17 cellular contexts compared by ENCODE assay signal in genomic region chrX:49075347-49075746, GRCh38. TPM values are rescaled to one million over a fixed set of nuclear protein-coding genes. Genes with fewer than 3 reads are reported as not detected.
DNase-seq lines count a peak whose midpoint lies in the region; ATAC-seq and TF ChIP-seq lines count a peak whose summit lies in the region.
"Had no signal": no experiment of that assay in that cellular context is flagged by ENCODE, and none has a peak within 500 bp of the region (broad histone marks: within the 10 kb centered on the region; RNA-seq: fewer than 3 reads in every experiment).

No MANE protein-coding gene starts in this region.

- TF ChIP-seq CTCF in SK-N-SH (IDR thresholded peaks at IDR 0.05) (peak; percentile 15; the same call in 1 of the 2 replicates), RWPE1 (conservative IDR thresholded peaks at IDR 0.05; ENCODE audit: low read depth) (no peak), endodermal cell (conservative IDR thresholded peaks at IDR 0.05) (peak; percentile 54), GM10248 (IDR thresholded peaks at IDR 0.05; ENCODE audit: control extremely low read depth, extremely low read depth, low read depth, missing control alignments) (no peak)

- ATAC-seq in SK-N-SH treated with all-trans-retinoic acid at 6 μM for 48 hours, result no peak
- ATAC-seq in activated naive CD8-positive, alpha-beta T cell treated with anti-CD3 and anti-CD28 coated beads, Interleukin-2, amount 50 U/mL, for 24 hours, result no peak
- ATAC-seq: Right ventricle myocardium inferior had no signal

- no peak overlapping the region for H3K9ac ChIP-seq in SK-N-SH
- no peak overlapping the region for H3K9ac ChIP-seq in endodermal cell (ENCODE audit: extremely low read depth, low read length, poor library complexity, severe bottlenecking)

- H3K36me3 ChIP-seq in SK-N-SH (replicated peaks in 1 of 2; ENCODE audit: control insufficient read depth in 1 of 2, insufficient read depth in 2 of 2, low read length in 1 of 2) (peaks cover 0 to 3% of the 10 kb centered on the region in 2 experiments), endodermal cell (ENCODE audit: control insufficient read depth, insufficient read depth, low read length) (no peaks in the 10 kb centered on the region)

- H3K79me2 ChIP-seq in SK-N-SH (ENCODE audit: insufficient read depth), result peaks cover 28% of the 10 kb centered on the region

- TF ChIP-seq EP300 in SK-N-SH (IDR thresholded peaks at IDR 0.05; ENCODE audit: borderline replicate concordance in 1 of 2, low read depth in 1 of 2, low read length in 1 of 2), result no peak

- H3F3A ChIP-seq in SK-N-SH (replicated peaks; ENCODE audit: insufficient read depth), result no peaks in the 10 kb centered on the region

- H3K9me2 ChIP-seq in SK-N-SH, result no peaks in the 10 kb centered on the region

- DNase-seq in SK-N-SH, result no peak
- DNase-seq in RWPE1 (ENCODE audit: low spot score), result no peak
- no peak for DNase-seq in endodermal cell
- DNase-seq in GM10248 (ENCODE audit: extremely low spot score), result no peak
- no peak for DNase-seq in activated naive CD8-positive, alpha-beta T cell treated with anti-CD3 and anti-CD28 coated beads, Interleukin-2, amount 50 U/mL, for 24 hours
- no peak for DNase-seq in NCI-H748 treated with DMSO at 0.1 percent for 48 hours (lab: John Stamatoyannopoulos, UW)
- no peak for DNase-seq in SIG-M5 treated with dmso at 0.1 percent for 504 hours (lab: John Stamatoyannopoulos, UW; ENCODE audit: unreplicated experiment)
- DNase-seq: Calu3, HCEC 1CT, IMR-90, NCI-H1436 treated with DMSO at 0.1 percent for 48 hours, NCI-H226, NCI-H526 had no signal

- peaks cover 63% of the 10 kb centered on the region for H3K9me3 Mint-ChIP-seq in endodermal cell
- no peaks in the 10 kb centered on the region for H3K9me3 Mint-ChIP-seq in activated naive CD8-positive, alpha-beta T cell treated with anti-CD3 and anti-CD28 coated beads, Interleukin-2, amount 50 U/mL, for 24 hours

- WGBS in SK-N-SH (ENCODE audit: low lambda C conversion rate), result 80% methylated on average over 10 of the region's 13 CpGs
- 96 to 100% methylated on average over 3 to 10 of the region's 13 CpGs for WGBS in endodermal cell (ENCODE audit: insufficient coverage in 1 of 2, insufficient read length in 1 of 2), 2 experiments

- H2AFZ ChIP-seq in SK-N-SH (ENCODE audit: low read depth), result no peak overlapping the region

- no peaks in the 10 kb centered on the region for H3K27me3 Mint-ChIP-seq in endodermal cell (ENCODE audit: insufficient read depth)
- no peaks in the 10 kb centered on the region for H3K27me3 Mint-ChIP-seq in activated naive CD8-positive, alpha-beta T cell treated with anti-CD3 and anti-CD28 coated beads, Interleukin-2, amount 50 U/mL, for 24 hours

- H3K27ac ChIP-seq in SK-N-SH (ENCODE audit: low read depth in 2 of 2, low read length in 1 of 2), result no peak overlapping the region
- H3K27ac ChIP-seq in RWPE1, result 0 out of 2 replicates have a peak overlapping the region, but pooled peaks have one; percentile 6
- H3K27ac ChIP-seq in endodermal cell (ENCODE audit: low read depth, low read length), result no peak overlapping the region

- 0 out of 2 replicates have a peak, but pooled peaks cover 5% of the 10 kb centered on the region for H4K20me1 ChIP-seq in SK-N-SH (ENCODE audit: insufficient read depth)

- H3K27me3 ChIP-seq in SK-N-SH (ENCODE audit: insufficient read depth) (no peaks in the 10 kb centered on the region), endodermal cell (ENCODE audit: control insufficient read depth, insufficient read depth, low read length, poor library complexity, severe bottlenecking) (no peaks in the 10 kb centered on the region)

- H3K4me3 Mint-ChIP-seq in endodermal cell, result no peak overlapping the region
- no peak overlapping the region for H3K4me3 Mint-ChIP-seq in activated naive CD8-positive, alpha-beta T cell treated with anti-CD3 and anti-CD28 coated beads, Interleukin-2, amount 50 U/mL, for 24 hours

- no peak overlapping the region for H3K4me2 ChIP-seq in SK-N-SH

- H3K36me3 Mint-ChIP-seq in endodermal cell (ENCODE audit: low read depth), result peaks cover 2% of the 10 kb centered on the region
- H3K36me3 Mint-ChIP-seq in activated naive CD8-positive, alpha-beta T cell treated with anti-CD3 and anti-CD28 coated beads, Interleukin-2, amount 50 U/mL, for 24 hours (ENCODE audit: low read depth), result peaks cover 4% of the 10 kb centered on the region

- peaks cover 9% of the 10 kb centered on the region for H3K4me1 Mint-ChIP-seq in endodermal cell
- peaks cover 26% of the 10 kb centered on the region for H3K4me1 Mint-ChIP-seq in activated naive CD8-positive, alpha-beta T cell treated with anti-CD3 and anti-CD28 coated beads, Interleukin-2, amount 50 U/mL, for 24 hours

- H3K4me1 ChIP-seq in SK-N-SH (ENCODE audit: control insufficient read depth in 1 of 2, insufficient read depth in 2 of 2, low read depth in 1 of 2, low read length in 1 of 2) (peaks cover 0 to 13% of the 10 kb centered on the region in 2 experiments; a peak in 1 of 4 replicates), endodermal cell (ENCODE audit: control insufficient read depth, insufficient read depth, low read length) (no peaks in the 10 kb centered on the region)

- H3K4me3 ChIP-seq in SK-N-SH (ENCODE audit: low read depth in 2 of 2, low read length in 1 of 2) (no peak overlapping the region), endodermal cell (ENCODE audit: low read length) (no peak overlapping the region)

- H3K27ac Mint-ChIP-seq in endodermal cell, result no peak overlapping the region
- no peak overlapping the region for H3K27ac Mint-ChIP-seq in activated naive CD8-positive, alpha-beta T cell treated with anti-CD3 and anti-CD28 coated beads, Interleukin-2, amount 50 U/mL, for 24 hours

- CTCF ChIA-PET in SK-N-SH (lab: Yijun Ruan, JAX) (no interaction called here), RWPE1 (lab: Yijun Ruan, JAX) (no interaction called here), GM10248 (lab: Yijun Ruan, JAX) (no interaction called here)

- no peaks in the 10 kb centered on the region for H3K9me3 ChIP-seq in SK-N-SH
- H3K9me3 ChIP-seq in endodermal cell (ENCODE audit: control insufficient read depth, low read length), result no peaks in the 10 kb centered on the region

- POLR2A ChIA-PET in SK-N-SH (lab: Yijun Ruan, JAX), result no interaction called here
- POLR2A ChIA-PET in RWPE1 (lab: Yijun Ruan, JAX; ENCODE audit: low non-redundant PET), result no interaction called here
- POLR2A ChIA-PET in GM10248 (lab: Yijun Ruan, JAX), result no interaction called here

- no peak for TF ChIP-seq RAD21 in SK-N-SH (IDR thresholded peaks at IDR 0.05; ENCODE audit: low read length)

TF ChIP-seq in SK-N-SH, 30 proteins besides CTCF, POLR2A, EP300 and RAD21 (continues in another document):
- TF ChIP-seq TEAD4 (IDR thresholded peaks at IDR 0.05; ENCODE audit: borderline replicate concordance, insufficient read depth), result no peak
- no peak for TF ChIP-seq NRF1 (IDR thresholded peaks at IDR 0.05; ENCODE audit: low read depth, low read length)
- no peak for TF ChIP-seq TAF1 (IDR thresholded peaks at IDR 0.05; ENCODE audit: borderline replicate concordance, low read depth, low read length)

TF ChIP-seq in SK-N-SH treated with all-trans-retinoic acid at 6 μM for 48 hours, 23 proteins besides CTCF, POLR2A, EP300 and RAD21 (continues in another document):
- TF ChIP-seq OSR1 (CRISPR knock-in tag; IDR thresholded peaks at IDR 0.05), result no peak
- no peak for TF ChIP-seq CSRNP3 (CRISPR knock-in tag; IDR thresholded peaks at IDR 0.05)
- no peak for TF ChIP-seq ARNTL (CRISPR knock-in tag; IDR thresholded peaks at IDR 0.05; ENCODE audit: borderline replicate concordance, low read depth)
- no peak for TF ChIP-seq ZFP3 (CRISPR knock-in tag; IDR thresholded peaks at IDR 0.05)
- no peak for TF ChIP-seq BACH2 (CRISPR knock-in tag; IDR thresholded peaks at IDR 0.05; ENCODE audit: borderline replicate concordance)

RNA-seq across cellular contexts. Expression of gene PRAF2, which starts 1.5 kb away (rescaled TPM):
- polyA plus RNA-seq in SK-N-SH (2012; rRNA removed), result 67.6 and 91.9 TPM in 2 replicates
- polyA plus RNA-seq in SK-N-SH (2012; cell fraction: cytosol; rRNA removed), result 47.9 and 82.0 TPM in 2 replicates
- polyA plus RNA-seq in SK-N-SH (2012; cell fraction: nucleus; rRNA removed), result 41.6 and 50.7 TPM in 2 replicates
- 10 to 100 TPM in 1 of 2 donors, 1 to 10 TPM in 1; 8.2 to 15.7 TPM for total RNA-seq in endodermal cell
- 35.7 TPM for polyA plus RNA-seq in endodermal cell (2013, experiment 1 of 2)
- 34.4 TPM for polyA plus RNA-seq in endodermal cell (2013, experiment 2 of 2)

RNA-seq across cellular contexts. Expression of gene WDR45, which starts 4.3 kb away (rescaled TPM):
- polyA plus RNA-seq in SK-N-SH (2012; rRNA removed), result 108 and 129 TPM in 2 replicates
- 40.6 and 56.6 TPM in 2 replicates for polyA plus RNA-seq in SK-N-SH (2012; cell fraction: cytosol; rRNA removed)
- 495 and 561 TPM in 2 replicates for polyA plus RNA-seq in SK-N-SH (2012; cell fraction: nucleus; rRNA removed)
- total RNA-seq in endodermal cell, result 10 to 100 TPM; 29.8 to 42.5 TPM
- 32.4 TPM for polyA plus RNA-seq in endodermal cell (2013, experiment 1 of 2)
- 28.0 TPM for polyA plus RNA-seq in endodermal cell (2013, experiment 2 of 2)

RNA-seq across cellular contexts. Expression of gene CCDC120, which starts 16.5 kb away (rescaled TPM):
- 1.6 and 2.1 TPM in 2 replicates for polyA plus RNA-seq in SK-N-SH (2012; rRNA removed)
- polyA plus RNA-seq in SK-N-SH (2012; cell fraction: cytosol; rRNA removed), result 1.1 and 1.5 TPM in 2 replicates
- polyA plus RNA-seq in SK-N-SH (2012; cell fraction: nucleus; rRNA removed), result 7.7 and 8.9 TPM in 2 replicates
- total RNA-seq in endodermal cell, result 10 to 100 TPM; 13.4 to 13.5 TPM
- 9.6 TPM for polyA plus RNA-seq in endodermal cell (2013, experiment 1 of 2)
- polyA plus RNA-seq in endodermal cell (2013, experiment 2 of 2), result 7.7 TPM
- total RNA-seq: A172, LHCN-M2 had no signal

RNA-seq across cellular contexts. Expression of gene TFE3, which starts 32.2 kb away (rescaled TPM):
- polyA plus RNA-seq in SK-N-SH (2012; rRNA removed), result 14.0 and 14.6 TPM in 2 replicates
- 7.5 and 10.4 TPM in 2 replicates for polyA plus RNA-seq in SK-N-SH (2012; cell fraction: cytosol; rRNA removed)
- polyA plus RNA-seq in SK-N-SH (2012; cell fraction: nucleus; rRNA removed), result 24.4 and 28.5 TPM in 2 replicates
- total RNA-seq in endodermal cell, result 10 to 100 TPM; 33.2 to 34.4 TPM
- 19.6 TPM for polyA plus RNA-seq in endodermal cell (2013, experiment 1 of 2)
- polyA plus RNA-seq in endodermal cell (2013, experiment 2 of 2), result 19.1 TPM

RNA-seq across cellular contexts. Expression of gene GPKOW, which starts 48.2 kb away (rescaled TPM):
- 33.6 and 36.7 TPM in 2 replicates for polyA plus RNA-seq in SK-N-SH (2012; rRNA removed)
- 24.3 and 30.6 TPM in 2 replicates for polyA plus RNA-seq in SK-N-SH (2012; cell fraction: cytosol; rRNA removed)
- 23.9 and 24.3 TPM in 2 replicates for polyA plus RNA-seq in SK-N-SH (2012; cell fraction: nucleus; rRNA removed)
- 10 to 100 TPM; 17.9 to 23.7 TPM for total RNA-seq in endodermal cell
- polyA plus RNA-seq in endodermal cell (2013, experiment 1 of 2), result 25.1 TPM
- 23.2 TPM for polyA plus RNA-seq in endodermal cell (2013, experiment 2 of 2)

Comparison
In these comparisons a context has a peak if more than half of its experiments do, and no peak if none do; other contexts are left out.
1. CTCF ChIP-seq: peak in SK-N-SH (single experiment) and endodermal cell (single experiment); none in RWPE1 (single experiment) and GM10248 (single experiment).